9 cellular contexts compared by ENCODE assay signal in genomic region chr2:206442516-206442853, GRCh38. TPM values are rescaled to one million over a fixed set of nuclear protein-coding genes. Genes with fewer than 3 reads are reported as not detected.
A peak's percentile ranks its signal among the peaks of the same experiment; 100 is the strongest.
DNase-seq lines count a peak whose midpoint lies in the region; ATAC-seq and TF ChIP-seq lines count a peak whose summit lies in the region.
"Had no signal": no experiment of that assay in that cellular context is flagged by ENCODE, and none has a peak within 500 bp of the region (broad histone marks: within the 10 kb centered on the region; RNA-seq: fewer than 3 reads in every experiment).

No MANE protein-coding gene starts in this region.

- POLR2A ChIA-PET in Panc1 (lab: Charles Lee), result no interaction called here

- H3K27ac ChIP-seq in Panc1 (ENCODE audit: low read length), result no peak overlapping the region
- H3K27ac ChIP-seq: skin epidermis had no signal

- H3K4me3 Mint-ChIP-seq in T-helper 1 cell treated with Interleukin-12 subunit alpha and Interleukin-12 subunit beta and Interleukin-4 antibody, amounts not matched to agents 30 μg/mL and 1 μg/mL, for 36 hours, result peak overlapping the region; percentile 59
- peak overlapping the region; percentile 64 for H3K4me3 Mint-ChIP-seq in stimulated activated memory B cell treated with anti-CD40 and anti-IgM and Interleukin-4, amounts not matched to agents 10 μg/mL and 1 μg/mL and 100 μg/mL, for 72 hours

- intact Hi-C loops in Panc1 (cut with micrococcal nuclease; ENCODE audit: unreplicated experiment), result no loop called here

- CTCF ChIA-PET in Panc1 (lab: Charles Lee), result no interaction called here

- H3K9me3 Mint-ChIP-seq in T-helper 1 cell treated with Interleukin-12 subunit alpha and Interleukin-12 subunit beta and Interleukin-4 antibody, amounts not matched to agents 30 μg/mL and 1 μg/mL, for 36 hours, result no peaks in the 10 kb centered on the region
- H3K9me3 Mint-ChIP-seq in stimulated activated memory B cell treated with anti-CD40 and anti-IgM and Interleukin-4, amounts not matched to agents 10 μg/mL and 1 μg/mL and 100 μg/mL, for 72 hours, result no peaks in the 10 kb centered on the region

- H3K36me3 ChIP-seq in Panc1 (ENCODE audit: control insufficient read depth, insufficient read depth, low read length), result no peaks in the 10 kb centered on the region

- peaks cover 74% of the 10 kb centered on the region for H3K27me3 Mint-ChIP-seq in T-helper 1 cell treated with Interleukin-12 subunit alpha and Interleukin-12 subunit beta and Interleukin-4 antibody, amounts not matched to agents 30 μg/mL and 1 μg/mL, for 36 hours (ENCODE audit: low read depth)
- H3K27me3 Mint-ChIP-seq in stimulated activated memory B cell treated with anti-CD40 and anti-IgM and Interleukin-4, amounts not matched to agents 10 μg/mL and 1 μg/mL and 100 μg/mL, for 72 hours, result peaks cover 73% of the 10 kb centered on the region

- no peak for TF ChIP-seq CTCF in Panc1 (IDR thresholded peaks at IDR 0.05)
- no peak for TF ChIP-seq CTCF in fibroblast of pulmonary artery (IDR thresholded peaks at IDR 0.05; ENCODE audit: low read length, missing control alignments)

- no peaks in the 10 kb centered on the region for H3K36me3 Mint-ChIP-seq in T-helper 1 cell treated with Interleukin-12 subunit alpha and Interleukin-12 subunit beta and Interleukin-4 antibody, amounts not matched to agents 30 μg/mL and 1 μg/mL, for 36 hours (ENCODE audit: low read depth)
- no peaks in the 10 kb centered on the region for H3K36me3 Mint-ChIP-seq in stimulated activated memory B cell treated with anti-CD40 and anti-IgM and Interleukin-4, amounts not matched to agents 10 μg/mL and 1 μg/mL and 100 μg/mL, for 72 hours

- ATAC-seq in Panc1 (0 out of 2 replicates have a peak, but pooled peaks have one; percentile 12), HG03457 (IDR thresholded peaks at IDR 0.05; ENCODE audit: unreplicated experiment) (no peak)
- ATAC-seq in stimulated activated memory B cell treated with anti-CD40 and anti-IgM and Interleukin-4, amounts not matched to agents 10 μg/mL and 1 μg/mL and 100 μg/mL, for 72 hours, result no peak

- peaks cover 4% of the 10 kb centered on the region; the same call in 1 of the 2 replicates for H3K4me1 ChIP-seq in Panc1 (ENCODE audit: control insufficient read depth, insufficient read depth, low read length)

- no peak overlapping the region for H3K27ac Mint-ChIP-seq in T-helper 1 cell treated with Interleukin-12 subunit alpha and Interleukin-12 subunit beta and Interleukin-4 antibody, amounts not matched to agents 30 μg/mL and 1 μg/mL, for 36 hours
- no peak overlapping the region for H3K27ac Mint-ChIP-seq in stimulated activated memory B cell treated with anti-CD40 and anti-IgM and Interleukin-4, amounts not matched to agents 10 μg/mL and 1 μg/mL and 100 μg/mL, for 72 hours

- H3K4me3 ChIP-seq in Panc1 (ENCODE audit: low read depth in 2 of 2, low read length in 2 of 2) (peak overlapping the region in 1 of 2 experiments; percentile 41; a peak in 2 of 4 replicates), fibroblast of pulmonary artery (replicated peaks; ENCODE audit: low read depth, low read length) (peak overlapping the region; percentile 48)

- peaks cover 7% of the 10 kb centered on the region for H3K4me1 Mint-ChIP-seq in T-helper 1 cell treated with Interleukin-12 subunit alpha and Interleukin-12 subunit beta and Interleukin-4 antibody, amounts not matched to agents 30 μg/mL and 1 μg/mL, for 36 hours (ENCODE audit: low read depth)
- peaks cover 18% of the 10 kb centered on the region for H3K4me1 Mint-ChIP-seq in stimulated activated memory B cell treated with anti-CD40 and anti-IgM and Interleukin-4, amounts not matched to agents 10 μg/mL and 1 μg/mL and 100 μg/mL, for 72 hours

- no peaks in the 10 kb centered on the region for H3K9me3 ChIP-seq in Panc1 (ENCODE audit: control insufficient read depth, insufficient read depth, low read depth, low read length)

- peaks cover 49% of the 10 kb centered on the region for H3K27me3 ChIP-seq in Panc1 (ENCODE audit: control insufficient read depth, insufficient read depth, low read length)

- no TSS peak for BruUV-seq in Panc1 (replicated peaks; lab: Mats Ljungman, UMichigan)

- DNase-seq in T-helper 1 cell, result no peak
- no peak for DNase-seq in Panc1 (ENCODE audit: low read depth, low spot score)
- DNase-seq in fibroblast of pulmonary artery (ENCODE audit: low read depth), result no peak
- DNase-seq in DMS79 (lab: John Stamatoyannopoulos, UW), result no peak
- no peak for DNase-seq in HuH-7 (ENCODE audit: low spot score)

- in situ Hi-C loops in Panc1 (cut with HindIII; ENCODE audit: low pct_unique_long_range_greater_than_20kb, low sequenced_read_pairs), result no loop called here

RNA-seq across cellular contexts. Expression of gene ADAM23, which starts 0.8 kb away (rescaled TPM):
- 0.18 TPM for total RNA-seq in Panc1 (2021; ENCODE audit: unreplicated experiment)
- polyA plus RNA-seq in Panc1 (2012; ENCODE audit: insufficient read length), result 0.51 TPM
